In the genomic region with DNA sequence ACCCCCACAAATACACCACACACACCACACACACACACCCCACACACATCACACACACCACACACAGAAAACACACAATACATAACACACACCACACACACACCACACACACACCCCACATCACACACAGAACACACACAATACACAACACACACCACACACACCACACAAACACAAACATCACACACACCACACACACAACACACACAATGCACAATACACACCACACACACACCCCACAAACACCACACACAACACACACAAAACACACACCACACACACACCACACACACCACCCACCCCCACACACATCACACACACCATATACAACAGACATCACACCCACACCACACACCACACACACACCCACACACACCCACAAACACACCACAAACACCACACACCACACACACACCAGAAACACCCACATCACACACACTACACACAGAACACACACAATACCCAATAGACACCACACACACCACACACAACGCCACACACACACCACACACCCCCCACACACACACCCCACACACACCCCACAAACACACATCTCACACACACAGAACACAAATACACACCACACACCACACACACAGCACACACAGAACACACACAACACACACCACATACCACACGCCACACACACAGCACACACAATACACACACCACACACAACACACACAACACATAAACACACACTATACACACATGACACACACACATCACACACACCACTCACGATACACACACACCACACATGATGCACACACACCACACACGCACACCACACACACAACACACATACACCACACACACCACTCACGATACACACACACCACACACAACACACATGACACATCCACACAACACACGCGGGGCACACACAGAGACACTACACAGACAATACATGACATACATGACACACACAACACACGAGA, we compare ENCODE assay signal across 36 cellular contexts. TPM values are rescaled to one million over a fixed set of nuclear protein-coding genes. Genes with fewer than 3 reads are reported as not detected.
"Had no signal": no experiment of that assay in that cellular context is flagged by ENCODE, and none has a peak within 500 bp of the region (broad histone marks: within the 10 kb centered on the region; RNA-seq: fewer than 3 reads in every experiment).

No MANE protein-coding gene starts in this region.

- FAIRE-seq: colon, islet of Langerhans had no signal

- H3K9me3 ChIP-seq: esophagus muscularis mucosa, gastroesophageal sphincter, heart right ventricle, left lung, ovary, psoas muscle, spleen, testis, tibial artery, upper lobe of left lung, uterus had no signal

- H3K36me3 Mint-ChIP-seq: naive thymus-derived CD8-positive, alpha-beta T cell; stimulated activated memory B cell treated with anti-CD40 and anti-IgM and Interleukin-4, amounts not matched to agents 10 μg/mL and 1 μg/mL and 100 μg/mL, for 72 hours had no signal

- H3K27ac Mint-ChIP-seq: naive thymus-derived CD8-positive, alpha-beta T cell; nephron progenitor cell; stimulated activated memory B cell treated with anti-CD40 and anti-IgM and Interleukin-4, amounts not matched to agents 10 μg/mL and 1 μg/mL and 100 μg/mL, for 72 hours had no signal

- H3K4me3 Mint-ChIP-seq: naive thymus-derived CD8-positive, alpha-beta T cell; nephron progenitor cell; stimulated activated memory B cell treated with anti-CD40 and anti-IgM and Interleukin-4, amounts not matched to agents 10 μg/mL and 1 μg/mL and 100 μg/mL, for 72 hours had no signal

- H3K27me3 ChIP-seq: ovary, testis, upper lobe of left lung had no signal

- H3K9me3 Mint-ChIP-seq: naive thymus-derived CD8-positive, alpha-beta T cell; stimulated activated memory B cell treated with anti-CD40 and anti-IgM and Interleukin-4, amounts not matched to agents 10 μg/mL and 1 μg/mL and 100 μg/mL, for 72 hours had no signal

- H3K27me3 Mint-ChIP-seq: stimulated activated memory B cell treated with anti-CD40 and anti-IgM and Interleukin-4, amounts not matched to agents 10 μg/mL and 1 μg/mL and 100 μg/mL, for 72 hours had no signal

- H3K4me1 Mint-ChIP-seq: naive thymus-derived CD8-positive, alpha-beta T cell; nephron progenitor cell; stimulated activated memory B cell treated with anti-CD40 and anti-IgM and Interleukin-4, amounts not matched to agents 10 μg/mL and 1 μg/mL and 100 μg/mL, for 72 hours had no signal

- H3K27ac ChIP-seq: dorsolateral prefrontal cortex, esophagus muscularis mucosa, foreskin keratinocyte, gastroesophageal sphincter, heart right ventricle, left lung, ovary, psoas muscle, skin epidermis, spleen, testis, tibial artery, upper lobe of left lung, uterus had no signal

- ATAC-seq: foreskin keratinocyte; gastroesophageal sphincter; heart right ventricle; left cardiac atrium; left lung; naive thymus-derived CD8-positive, alpha-beta T cell; stimulated activated memory B cell treated with anti-CD40 and anti-IgM and Interleukin-4, amounts not matched to agents 10 μg/mL and 1 μg/mL and 100 μg/mL, for 72 hours; stimulated activated naive CD8-positive, alpha-beta T cell treated with anti-CD3 and anti-CD28 coated beads, Interleukin-15, Interleukin-2, amounts not matched to agents 100 U/mL and 50 U/mL, for 24 hours had no signal

- DNase-seq: dorsolateral prefrontal cortex; effector CD4-positive, alpha-beta T cell; foreskin keratinocyte; glutamatergic neuron; heart right ventricle; hippocampal formation; left cardiac atrium; left lung; mesendoderm; midbrain; naive thymus-derived CD8-positive, alpha-beta T cell; nephron progenitor cell; occipital lobe; ovary; posterior cingulate gyrus; psoas muscle; spleen; stimulated activated CD4-positive, alpha-beta T cell treated with anti-CD3 and anti-CD28 coated beads, Interleukin-4, amount 100 ng/mL, for 4 hours; stimulated activated naive CD8-positive, alpha-beta T cell treated with anti-CD3 and anti-CD28 coated beads, Interleukin-15, Interleukin-2, amounts not matched to agents 100 U/mL and 50 U/mL, for 24 hours; substantia nigra; testis; tibial artery; upper lobe of left lung; uterus had no signal

- H3K4me3 ChIP-seq: dorsolateral prefrontal cortex, esophagus muscularis mucosa, gastroesophageal sphincter, heart right ventricle, left lung, ovary, psoas muscle, skin epidermis, spleen, testis, tibial artery, upper lobe of left lung, uterus had no signal

- H3K4me1 ChIP-seq: esophagus muscularis mucosa, foreskin keratinocyte, gastroesophageal sphincter, heart right ventricle, left lung, psoas muscle, spleen, testis, tibial artery, uterus had no signal

- H3K36me3 ChIP-seq: esophagus muscularis mucosa, gastroesophageal sphincter, heart right ventricle, left lung, ovary, spleen, tibial artery, upper lobe of left lung, uterus had no signal

RNA-seq across cellular contexts. Expression of a gene that starts 11.0 kb away (rescaled TPM):
- total RNA-seq: fibroblast of lung; foreskin keratinocyte; heart right ventricle; kidney epithelial cell; left cardiac atrium; lung microvascular endothelial cell; myocyte; naive thymus-derived CD8-positive, alpha-beta T cell; occipital lobe; ovary; psoas muscle; renal cortical epithelial cell; right cardiac atrium; uterus had no signal
- polyA plus RNA-seq: fibroblast of lung; foreskin keratinocyte; naive thymus-derived CD8-positive, alpha-beta T cell; ovary; right cardiac atrium had no signal

RNA-seq across cellular contexts. Expression of a gene that starts 41.9 kb away (rescaled TPM):
- total RNA-seq: esophagus muscularis mucosa; fibroblast of lung; foreskin keratinocyte; gastroesophageal sphincter; left cardiac atrium; left lung; lung microvascular endothelial cell; naive thymus-derived CD8-positive, alpha-beta T cell; occipital lobe; ovary; renal cortical epithelial cell; spleen; upper lobe of left lung had no signal
- polyA plus RNA-seq: fibroblast of lung, right cardiac atrium had no signal
